In genomic region chr7:29563590-29564454, GRCh38 we compare ENCODE assay signal across 8 cellular contexts. TPM values are rescaled to one million over a fixed set of nuclear protein-coding genes. Genes with fewer than 3 reads are reported as not detected.
DNase-seq lines count a peak whose midpoint lies in the region; ATAC-seq and TF ChIP-seq lines count a peak whose summit lies in the region.

TSS of gene PRR15 (plus strand) at chr7:29563835. CDS start at chr7:29566330, 2,495 bp downstream.

- no peak for DNase-seq in Right ventricle myocardium inferior (ENCODE audit: missing footprints)
- no peak for DNase-seq in cardiac septum (ENCODE audit: low spot score)
- peak; percentile 73 for DNase-seq in NT2/D1 (ENCODE audit: low read depth, low spot score)
- peak in 1 of 2 experiments; percentile 66 for DNase-seq in mesothelial cell of epicardium (ENCODE audit: low spot score in 2 of 2, unreplicated experiment in 2 of 2)
- peak; percentile 72 for DNase-seq in type B pancreatic cell (ENCODE audit: extremely low spot score, unreplicated experiment)

- H3K4me1 Mint-ChIP-seq in mesothelial cell of epicardium (peaks cover 15% of the 10 kb centered on the region), type B pancreatic cell (ENCODE audit: unreplicated experiment) (peaks cover 17% of the 10 kb centered on the region)

- H3K4me3 ChIP-seq in NT2/D1 (ENCODE audit: insufficient read length, low read depth): peak within 1 kb of the TSS; percentile 64
- peak within 1 kb of the TSS; percentile 79 for H3K4me3 ChIP-seq in endocrine pancreas (ENCODE audit: control insufficient read depth, insufficient read depth, low read length)

- H3K36me3 Mint-ChIP-seq in mesothelial cell of epicardium: no peaks in the 10 kb centered on the region
- peaks cover 3% of the 10 kb centered on the region for H3K36me3 Mint-ChIP-seq in type B pancreatic cell

- H3K27me3 ChIP-seq in NT2/D1 (ENCODE audit: insufficient read depth, insufficient read length): peaks cover 73% of the 10 kb centered on the region
- H3K27me3 ChIP-seq in endocrine pancreas (ENCODE audit: control insufficient read depth, insufficient read depth, low read length): no peaks in the 10 kb centered on the region

- H3K27ac Mint-ChIP-seq in mesothelial cell of epicardium (peak within 1 kb of the TSS; percentile 82), type B pancreatic cell (peak within 1 kb of the TSS; percentile 94)

- H3K36me3 ChIP-seq in NT2/D1 (ENCODE audit: insufficient read depth, insufficient read length, low read length): no peaks in the 10 kb centered on the region
- no peaks in the 10 kb centered on the region for H3K36me3 ChIP-seq in endocrine pancreas (ENCODE audit: control insufficient read depth, insufficient read depth, low read length)

- H3K9ac ChIP-seq in NT2/D1 (ENCODE audit: insufficient read length, low read depth) (peak within 1 kb of the TSS; percentile 79), endocrine pancreas (ENCODE audit: control insufficient read depth, insufficient read depth, low read length) (peak within 1 kb of the TSS; percentile 73)

- intact Hi-C loops in Right ventricle myocardium inferior (cut with DNase I) (no loop called here), cardiac septum (cut with DNase I) (no loop called here)

- peaks cover 23% of the 10 kb centered on the region for H3K27me3 Mint-ChIP-seq in mesothelial cell of epicardium (ENCODE audit: low read depth)
- peaks cover 43% of the 10 kb centered on the region for H3K27me3 Mint-ChIP-seq in type B pancreatic cell

- no peaks in the 10 kb centered on the region for H3K9me3 Mint-ChIP-seq in mesothelial cell of epicardium
- no peaks in the 10 kb centered on the region for H3K9me3 Mint-ChIP-seq in type B pancreatic cell

- no peak for TF ChIP-seq CTCF in mesothelial cell of epicardium (IDR thresholded peaks at IDR 0.05; ENCODE audit: unreplicated experiment)
- no peak for TF ChIP-seq CTCF in type B pancreatic cell (conservative IDR thresholded peaks at IDR 0.05)

- peak within 1 kb of the TSS; percentile 81 for H3K4me3 Mint-ChIP-seq in mesothelial cell of epicardium
- peak within 1 kb of the TSS; percentile 99 for H3K4me3 Mint-ChIP-seq in type B pancreatic cell

- H3K9me3 ChIP-seq in NT2/D1 (ENCODE audit: insufficient read depth, low read length) (no peaks in the 10 kb centered on the region), endocrine pancreas (ENCODE audit: control insufficient read depth, low read length) (no peaks in the 10 kb centered on the region)

- H3K4me1 ChIP-seq in NT2/D1 (ENCODE audit: insufficient read depth, insufficient read length): peaks cover 3% of the 10 kb centered on the region
- no peaks in the 10 kb centered on the region for H3K4me1 ChIP-seq in endocrine pancreas (ENCODE audit: control insufficient read depth, insufficient read depth, low read length)

- ATAC-seq in Right ventricle myocardium inferior (peak; percentile 37), HG02763 (IDR thresholded peaks at IDR 0.05; ENCODE audit: unreplicated experiment) (no peak), HG02759 (IDR thresholded peaks at IDR 0.05; ENCODE audit: unreplicated experiment) (no peak)

RNA-seq across cellular contexts. Expression of gene PRR15, which starts in this region (rescaled TPM):
- 0.32 TPM for total RNA-seq in Right ventricle myocardium inferior
- total RNA-seq in cardiac septum: 0.40 TPM
- 4.9 to 7.2 TPM (median 6.6 TPM) in 3 replicates for total RNA-seq in mesothelial cell of epicardium
- 10.8 and 36.0 TPM in 2 replicates for total RNA-seq in type B pancreatic cell (ENCODE audit: low replicate concordance)

Comparison
In these comparisons a context has a peak if more than half of its experiments do, and no peak if none do; other contexts are left out.
1. Peak in ATAC-seq in Right ventricle myocardium inferior; RNA of the gene not detected or under 1 TPM.
2. DNase-seq: peak in NT2/D1 (single experiment) and type B pancreatic cell (single experiment); none in Right ventricle myocardium inferior (single experiment) and cardiac septum (single experiment).